Comparison of ENCODE assay signal across 18 cellular contexts in the genomic region with DNA sequence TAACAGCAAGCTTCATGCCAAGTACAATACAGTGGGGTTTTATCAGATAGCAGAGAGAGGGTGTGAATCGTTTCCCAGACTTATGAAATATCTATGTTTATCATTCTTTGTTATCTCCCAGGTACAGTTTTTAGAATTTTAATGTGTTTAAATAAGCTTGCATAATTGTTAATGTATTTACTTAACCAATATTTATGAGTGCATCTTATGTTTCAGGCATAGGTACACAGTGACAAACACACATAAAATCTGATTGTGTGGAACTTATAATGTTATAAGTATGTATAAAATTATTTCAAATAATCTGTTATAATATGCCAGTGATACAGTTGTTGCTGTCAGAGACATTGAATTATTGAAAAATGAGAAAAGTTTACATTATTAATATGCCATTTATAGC.
A peak's percentile ranks its signal among the peaks of the same experiment; 100 is the strongest.
DNase-seq lines count a peak whose midpoint lies in the region; ATAC-seq and TF ChIP-seq lines count a peak whose summit lies in the region.
"Had no signal": no experiment of that assay in that cellular context is flagged by ENCODE, and none has a peak within 500 bp of the region (broad histone marks: within the 10 kb centered on the region; RNA-seq: fewer than 3 reads in every experiment).

No MANE protein-coding gene starts in this region.

- POLR2A ChIA-PET in SK-N-SH (lab: Yijun Ruan, JAX): no interaction called here
- POLR2A ChIA-PET in PC-3 (lab: Charles Lee; ENCODE audit: unreplicated experiment): no interaction called here

- H3K27ac ChIP-seq in SK-N-SH (ENCODE audit: low read depth in 2 of 2, low read length in 1 of 2) (no peak overlapping the region), PC-3 (ENCODE audit: low read length) (peak overlapping the region; percentile 42)

- H4K20me1 ChIP-seq in SK-N-SH (ENCODE audit: insufficient read depth): no peaks in the 10 kb centered on the region
- H4K20me1 ChIP-seq in PC-3 (ENCODE audit: low read length): no peaks in the 10 kb centered on the region

- H3K9me2 ChIP-seq in SK-N-SH (no peaks in the 10 kb centered on the region), PC-3 (replicated peaks; ENCODE audit: low read length) (no peaks in the 10 kb centered on the region)

- H3K4me2 ChIP-seq in SK-N-SH: no peak overlapping the region
- H3K4me2 ChIP-seq in PC-3 (ENCODE audit: low read length): peak overlapping the region; percentile 59

- no peak overlapping the region for H3K9ac ChIP-seq in SK-N-SH
- H3K9ac ChIP-seq in PC-3 (ENCODE audit: low read length): 0 out of 2 replicates have a peak overlapping the region, but pooled peaks have one; percentile 9

- no peak for DNase-seq in SK-N-SH
- DNase-seq in NCI-H146 treated with DMSO at 0.1 percent for 48 hours (lab: John Stamatoyannopoulos, UW; ENCODE audit: unreplicated experiment): peak; percentile 22
- DNase-seq in PC-3: peak; percentile 74
- no peak for DNase-seq in SIG-M5 treated with dmso at 0.1 percent for 504 hours (lab: John Stamatoyannopoulos, UW; ENCODE audit: unreplicated experiment)
- no peak for DNase-seq in EL
- DNase-seq: ACHN; BE2C; C1 segment of cervical spinal cord; Caco-2; CD4-positive, CD25-positive, alpha-beta regulatory T cell; CD8-positive, alpha-beta memory T cell; GDM1; GOT3; H7; HFFc6 had no signal

- H3K27me3 ChIP-seq in SK-N-SH (ENCODE audit: insufficient read depth) (no peaks in the 10 kb centered on the region), PC-3 (ENCODE audit: low read length) (no peaks in the 10 kb centered on the region)
- H3K27me3 ChIP-seq: BE2C had no signal

- no peak for TF ChIP-seq EP300 in SK-N-SH (IDR thresholded peaks at IDR 0.05; ENCODE audit: borderline replicate concordance in 1 of 2, low read depth in 1 of 2, low read length in 1 of 2)

- H2AFZ ChIP-seq in SK-N-SH (ENCODE audit: low read depth): no peak overlapping the region
- H2AFZ ChIP-seq in PC-3 (ENCODE audit: low read length): no peak overlapping the region

- peaks cover under 1% of the 10 kb centered on the region for H3F3A ChIP-seq in SK-N-SH (replicated peaks; ENCODE audit: insufficient read depth)
- no peaks in the 10 kb centered on the region for H3F3A ChIP-seq in PC-3 (ENCODE audit: low read length, unreplicated experiment)

- CTCF ChIA-PET in SK-N-SH (lab: Yijun Ruan, JAX): interaction anchor here (1.1 kb wide), 1 partner anchor 8 kb away, joined by 3 read pairs; no protein-coding TSS in a partner anchor
- CTCF ChIA-PET in PC-3 (lab: Charles Lee): no interaction called here

- no TSS peak for BruUV-seq in PC-3 (replicated peaks; lab: Mats Ljungman, UMichigan)

- no peaks in the 10 kb centered on the region for H3K36me3 ChIP-seq in SK-N-SH (replicated peaks in 1 of 2; ENCODE audit: control insufficient read depth in 1 of 2, insufficient read depth in 2 of 2, low read length in 1 of 2)
- no peaks in the 10 kb centered on the region for H3K36me3 ChIP-seq in PC-3 (ENCODE audit: low read depth, low read length)
- H3K36me3 ChIP-seq: BE2C had no signal

- TF ChIP-seq RAD21 in SK-N-SH (IDR thresholded peaks at IDR 0.05; ENCODE audit: low read length): no peak

- no peaks in the 10 kb centered on the region for H3K79me2 ChIP-seq in SK-N-SH (ENCODE audit: insufficient read depth)
- no peaks in the 10 kb centered on the region for H3K79me2 ChIP-seq in PC-3 (ENCODE audit: low read length)

- TF ChIP-seq CTCF in SK-N-SH (IDR thresholded peaks at IDR 0.05): no peak
- no peak for TF ChIP-seq CTCF in PC-3 (conservative IDR thresholded peaks at IDR 0.05; ENCODE audit: low read depth, low read length)

- H3K9me3 ChIP-seq in SK-N-SH: no peaks in the 10 kb centered on the region
- no peaks in the 10 kb centered on the region for H3K9me3 ChIP-seq in PC-3 (ENCODE audit: low read length)
- H3K9me3 ChIP-seq: BE2C, Caco-2 had no signal

- intact Hi-C loops in PC-3 (cut with micrococcal nuclease): loop anchor here (1.0 to 5.0 kb wide), 5 partner anchors 9 to 302 kb away; no protein-coding TSS in a partner anchor

- ATAC-seq in SK-N-SH treated with all-trans-retinoic acid at 6 μM for 48 hours (no peak), PC-3 (peak; percentile 83)
- ATAC-seq: HCT116, HepG2 had no signal

- peaks cover 4 to 6% of the 10 kb centered on the region in 2 experiments; a peak in 3 of 4 replicates for H3K4me1 ChIP-seq in SK-N-SH (ENCODE audit: control insufficient read depth in 1 of 2, insufficient read depth in 2 of 2, low read depth in 1 of 2, low read length in 1 of 2)
- peaks cover 37% of the 10 kb centered on the region for H3K4me1 ChIP-seq in PC-3 (ENCODE audit: insufficient read depth, low read length)
- H3K4me1 ChIP-seq: Caco-2 had no signal

- WGBS in SK-N-SH (ENCODE audit: low lambda C conversion rate): 72% methylated on average over 1 of the region's 1 CpG

- H3K4me3 ChIP-seq in SK-N-SH (ENCODE audit: low read depth in 2 of 2, low read length in 1 of 2): no peak overlapping the region
- H3K4me3 ChIP-seq in PC-3 (ENCODE audit: low read length): no peak overlapping the region

TF ChIP-seq in SK-N-SH treated with all-trans-retinoic acid at 6 μM for 48 hours, 23 proteins besides CTCF, POLR2A, EP300 and RAD21:
- TF ChIP-seq, protein P1, sequence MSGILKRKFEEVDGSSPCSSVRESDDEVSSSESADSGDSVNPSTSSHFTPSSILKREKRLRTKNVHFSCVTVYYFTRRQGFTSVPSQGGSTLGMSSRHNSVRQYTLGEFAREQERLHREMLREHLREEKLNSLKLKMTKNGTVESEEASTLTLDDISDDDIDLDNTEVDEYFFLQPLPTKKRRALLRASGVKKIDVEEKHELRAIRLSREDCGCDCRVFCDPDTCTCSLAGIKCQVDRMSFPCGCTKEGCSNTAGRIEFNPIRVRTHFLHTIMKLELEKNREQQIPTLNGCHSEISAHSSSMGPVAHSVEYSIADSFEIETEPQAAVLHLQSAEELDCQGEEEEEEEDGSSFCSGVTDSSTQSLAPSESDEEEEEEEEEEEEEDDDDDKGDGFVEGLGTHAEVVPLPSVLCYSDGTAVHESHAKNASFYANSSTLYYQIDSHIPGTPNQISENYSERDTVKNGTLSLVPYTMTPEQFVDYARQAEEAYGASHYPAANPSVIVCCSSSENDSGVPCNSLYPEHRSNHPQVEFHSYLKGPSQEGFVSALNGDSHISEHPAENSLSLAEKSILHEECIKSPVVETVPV (CRISPR knock-in tag; IDR thresholded peaks at IDR 0.05): no peak
- 0 out of 2 replicates have a peak, but pooled peaks have one; percentile 9 for TF ChIP-seq ISL1 (CRISPR knock-in tag; IDR thresholded peaks at IDR 0.05)
TF ChIP-seq in SK-N-SH treated with all-trans-retinoic acid at 6 μM for 48 hours: peak in this region for 1.

TF ChIP-seq in SK-N-SH, 30 proteins besides CTCF, POLR2A, EP300 and RAD21 (continues in another document):
- TF ChIP-seq MEF2A (IDR thresholded peaks at IDR 0.05; ENCODE audit: borderline replicate concordance, low read depth) (no peak), JUND (IDR thresholded peaks at IDR 0.05) (no peak), FOSL2 (IDR thresholded peaks at IDR 0.05; ENCODE audit: borderline replicate concordance, low read depth) (no peak), SIN3A (IDR thresholded peaks at IDR 0.05; ENCODE audit: borderline replicate concordance, low read depth, low read length) (no peak), MXI1 (IDR thresholded peaks at IDR 0.05; ENCODE audit: low read depth, low read length) (no peak), RCOR1 (IDR thresholded peaks at IDR 0.05; ENCODE audit: low read length) (no peak), TCF12 (IDR thresholded peaks at IDR 0.05) (no peak), EZH2phosphoT487 (IDR thresholded peaks at IDR 0.05; ENCODE audit: borderline replicate concordance, low read depth) (no peak), POLR2AphosphoS5 (IDR thresholded peaks at IDR 0.05; ENCODE audit: low read depth, low read length) (no peak), TEAD4 (IDR thresholded peaks at IDR 0.05; ENCODE audit: borderline replicate concordance, insufficient read depth) (no peak), GABPA (IDR thresholded peaks at IDR 0.05; ENCODE audit: low read depth) (no peak), TAF1 (IDR thresholded peaks at IDR 0.05; ENCODE audit: borderline replicate concordance, low read depth, low read length) (no peak), ELF1 (IDR thresholded peaks at IDR 0.05) (no peak), FOXJ3 (CRISPR knock-in tag; IDR thresholded peaks at IDR 0.05) (no peak)
- TF ChIP-seq, protein P2, sequence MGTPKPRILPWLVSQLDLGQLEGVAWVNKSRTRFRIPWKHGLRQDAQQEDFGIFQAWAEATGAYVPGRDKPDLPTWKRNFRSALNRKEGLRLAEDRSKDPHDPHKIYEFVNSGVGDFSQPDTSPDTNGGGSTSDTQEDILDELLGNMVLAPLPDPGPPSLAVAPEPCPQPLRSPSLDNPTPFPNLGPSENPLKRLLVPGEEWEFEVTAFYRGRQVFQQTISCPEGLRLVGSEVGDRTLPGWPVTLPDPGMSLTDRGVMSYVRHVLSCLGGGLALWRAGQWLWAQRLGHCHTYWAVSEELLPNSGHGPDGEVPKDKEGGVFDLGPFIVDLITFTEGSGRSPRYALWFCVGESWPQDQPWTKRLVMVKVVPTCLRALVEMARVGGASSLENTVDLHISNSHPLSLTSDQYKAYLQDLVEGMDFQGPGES (IDR thresholded peaks at IDR 0.05; ENCODE audit: low read depth, low read length): no peak
- TF ChIP-seq, protein P3, sequence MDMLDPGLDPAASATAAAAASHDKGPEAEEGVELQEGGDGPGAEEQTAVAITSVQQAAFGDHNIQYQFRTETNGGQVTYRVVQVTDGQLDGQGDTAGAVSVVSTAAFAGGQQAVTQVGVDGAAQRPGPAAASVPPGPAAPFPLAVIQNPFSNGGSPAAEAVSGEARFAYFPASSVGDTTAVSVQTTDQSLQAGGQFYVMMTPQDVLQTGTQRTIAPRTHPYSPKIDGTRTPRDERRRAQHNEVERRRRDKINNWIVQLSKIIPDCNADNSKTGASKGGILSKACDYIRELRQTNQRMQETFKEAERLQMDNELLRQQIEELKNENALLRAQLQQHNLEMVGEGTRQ (IDR thresholded peaks at IDR 0.05; ENCODE audit: borderline replicate concordance, low read depth, low read length): no peak
- TF ChIP-seq, protein P4, sequence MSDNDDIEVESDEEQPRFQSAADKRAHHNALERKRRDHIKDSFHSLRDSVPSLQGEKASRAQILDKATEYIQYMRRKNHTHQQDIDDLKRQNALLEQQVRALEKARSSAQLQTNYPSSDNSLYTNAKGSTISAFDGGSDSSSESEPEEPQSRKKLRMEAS (IDR thresholded peaks at IDR 0.05; ENCODE audit: low read depth): no peak

Comparison
In these comparisons a context has a peak if more than half of its experiments do, and no peak if none do; other contexts are left out.
1. DNase-seq: peak in NCI-H146 treated with DMSO at 0.1 percent for 48 hours (single experiment) and PC-3 (single experiment); none in SK-N-SH (single experiment), SIG-M5 treated with dmso at 0.1 percent for 504 hours (single experiment) and EL (single experiment).